Comparison of ENCODE assay signal across 31 cellular contexts in the genomic region with DNA sequence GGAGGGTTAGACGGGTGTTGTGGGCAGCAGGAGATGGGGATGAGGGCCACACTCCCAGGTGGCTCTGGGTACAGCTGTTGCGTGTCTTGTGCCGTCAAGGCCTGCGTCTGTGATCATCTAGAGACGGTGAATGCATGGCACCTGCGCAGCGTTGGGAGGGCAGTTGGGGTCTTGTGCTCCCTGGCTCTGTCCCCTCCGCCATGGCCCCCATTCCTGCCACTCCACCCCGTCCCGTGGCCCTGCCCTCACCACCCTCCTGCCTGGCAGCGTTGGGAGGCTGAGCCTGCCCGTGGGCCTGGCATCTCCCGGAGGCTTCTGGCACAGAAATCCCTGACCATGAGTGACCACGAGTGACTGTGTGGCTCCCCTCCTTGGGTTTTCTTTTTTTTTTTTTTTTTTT. TPM values are rescaled to one million over a fixed set of nuclear protein-coding genes. Genes with fewer than 3 reads are reported as not detected.
"Had no signal": no experiment of that assay in that cellular context is flagged by ENCODE, and none has a peak within 500 bp of the region (broad histone marks: within the 10 kb centered on the region; RNA-seq: fewer than 3 reads in every experiment).

No MANE protein-coding gene starts in this region.

- ATAC-seq: activated CD8-positive, alpha-beta T cell treated with anti-CD3 and anti-CD28 coated beads for 36 hours; activated T-cell treated with anti-CD3 and anti-CD28 coated beads, Interleukin-2, amount 50 U/mL, for 72 hours; activated T-helper 17 cell treated with anti-CD3 and anti-CD28 coated beads, Interleukin-2, amount 50 U/mL, for 72 hours; PC-3 had no signal

- H3K27me3 ChIP-seq: ascending aorta, cardiac muscle cell, Peyer's patch, SJSA1 had no signal

- H3K4me2 ChIP-seq: SK-N-SH had no signal

- DNase-seq: activated CD4-positive, alpha-beta T cell treated with anti-CD3 and anti-CD28 coated beads, Interleukin-2, amount 10 ng/mL, durations not matched to agents 24 days and 14 days; activated CD4-positive, alpha-beta T cell treated with anti-CD3 and anti-CD28 coated beads, Interleukin-2, amount 50 U/mL, for 4 hours; activated CD8-positive, alpha-beta T cell treated with anti-CD3 and anti-CD28 coated beads for 36 hours; activated effector memory CD4-positive, alpha-beta T cell treated with anti-CD3 and anti-CD28 coated beads, Interleukin-2, amount 50 U/mL, for 16 hours; activated naive CD4-positive, alpha-beta T cell; activated naive CD4-positive, alpha-beta T cell treated with anti-CD3 and anti-CD28 coated beads, Interleukin-2, amount 50 U/mL, for 16 hours; activated naive CD8-positive, alpha-beta T cell treated with anti-CD3 and anti-CD28 coated beads for 36 hours; activated T-cell treated with anti-CD3 and anti-CD28 coated beads, Interleukin-2, amount 50 U/mL, for 1 hour; activated T-cell treated with anti-CD3 and anti-CD28 coated beads, Interleukin-2, amount 50 U/mL, for 72 hours; amygdala; NCI-H1105 treated with DMSO at 0.1 percent for 48 hours; NCI-H1436; NCI-H1694; NCI-H2029; NCI-H510A; NCI-H526; NCI-H748 treated with DMSO at 0.1 percent for 48 hours; NK-92 treated with Interleukin-12 subunit alpha and Interleukin-12 subunit beta, amount 100 ng/mL, for 24 hours; PC-3; Peyer's patch; RPMI8226; SHP77 treated with DMSO at 0.1 percent for 48 hours; SK-N-SH had no signal

- H3K4me3 ChIP-seq: ascending aorta, cardiac muscle cell, Peyer's patch, SJSA1 had no signal

- H3K27ac ChIP-seq: ascending aorta, cardiac muscle cell, Peyer's patch, SJSA1 had no signal

- H3K9me3 ChIP-seq: ascending aorta, Peyer's patch, SJSA1, SK-N-SH had no signal

- H3K9ac ChIP-seq: SK-N-SH had no signal

- H3K4me1 ChIP-seq: ascending aorta, SJSA1 had no signal

- FAIRE-seq: TTC549 had no signal

RNA-seq across cellular contexts. Expression of a gene that starts 13.9 kb away (rescaled TPM):
- total RNA-seq: ascending aorta, PC-3 had no signal

RNA-seq across cellular contexts. Expression of a gene that starts 41.8 kb away (rescaled TPM):
- total RNA-seq: activated CD4-positive, alpha-beta T cell treated with anti-CD3 and anti-CD28 coated beads, Interleukin-2, amount 10 ng/mL, durations not matched to agents 24 days and 14 days; activated CD8-positive, alpha-beta memory T cell treated with anti-CD3 and anti-CD28 coated beads for 36 hours; activated CD8-positive, alpha-beta T cell treated with anti-CD3 and anti-CD28 coated beads for 36 hours; activated naive CD8-positive, alpha-beta T cell treated with anti-CD3 and anti-CD28 coated beads for 36 hours; activated T-cell treated with anti-CD3 and anti-CD28 coated beads, Interleukin-2, amount 50 U/mL, for 72 hours; activated T-helper 17 cell treated with anti-CD3 and anti-CD28 coated beads, Interleukin-2, amount 50 U/mL, for 72 hours; ascending aorta; cardiac muscle cell; chondrocyte; MCF 10A; PC-3; SJSA1 had no signal
- polyA plus RNA-seq: cardiac muscle cell, SK-N-SH had no signal
